In the genomic region with DNA sequence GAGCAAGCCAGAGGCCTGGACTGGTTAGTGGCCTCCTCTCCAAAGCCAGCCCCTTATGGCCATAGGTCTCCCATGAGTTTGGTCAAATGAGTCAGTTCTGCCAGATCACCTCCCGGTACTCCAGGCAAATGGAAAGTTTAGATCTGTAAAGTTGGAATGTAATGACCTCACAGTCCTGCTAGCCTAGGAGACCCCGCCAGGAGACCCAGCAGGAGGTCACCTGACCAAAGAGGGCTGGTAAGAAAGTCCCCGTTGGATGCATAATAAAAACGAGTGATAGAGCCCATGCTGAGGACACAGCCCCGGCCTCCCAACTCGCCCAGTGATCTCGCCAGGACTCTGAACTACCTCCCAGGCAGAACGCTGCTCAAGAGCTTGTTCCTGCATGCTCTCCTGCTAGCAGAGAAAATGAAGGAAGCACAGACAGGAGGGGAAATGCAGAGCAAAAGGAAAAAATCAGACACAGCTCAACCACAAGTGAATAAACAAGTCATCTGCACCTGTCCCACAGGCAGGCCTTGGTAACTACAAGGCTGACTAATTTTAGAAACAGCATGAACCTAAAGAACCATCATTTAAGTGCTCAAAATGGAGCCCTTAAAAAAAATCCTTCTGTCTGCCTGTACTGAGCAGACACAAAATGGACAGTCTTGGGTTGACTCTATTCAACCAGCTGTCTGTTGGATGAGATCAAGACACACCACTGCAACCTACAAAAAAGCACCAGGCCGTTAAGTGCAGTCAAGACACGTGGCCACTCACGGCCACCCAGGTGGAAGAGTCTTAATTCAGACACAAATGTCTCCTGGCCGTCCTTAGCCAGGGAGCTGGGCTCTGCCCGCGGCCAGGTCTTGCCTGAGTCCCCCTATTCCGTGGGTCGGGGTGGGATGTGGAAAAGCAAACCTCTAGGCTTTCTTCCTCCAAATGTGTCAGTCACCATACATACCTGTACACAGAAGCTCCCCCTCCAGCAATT, we compare ENCODE assay signal across 8 cellular contexts. TPM values are rescaled to one million over a fixed set of nuclear protein-coding genes. Genes with fewer than 3 reads are reported as not detected.
A peak's percentile ranks its signal among the peaks of the same experiment; 100 is the strongest.
DNase-seq lines count a peak whose midpoint lies in the region; ATAC-seq, FAIRE-seq and TF ChIP-seq lines count a peak whose summit lies in the region.

No MANE protein-coding gene starts in this region.

- no peak for TF ChIP-seq POLR2A in H54 (IDR thresholded peaks at IDR 0.05; ENCODE audit: low read depth, low read length)
- no peak for TF ChIP-seq POLR2A in Peyer's patch (IDR thresholded peaks at IDR 0.05)
- no peak for TF ChIP-seq POLR2A in upper lobe of left lung (IDR thresholded peaks at IDR 0.05)

- 67 to 74% methylated on average over 16 of the region's 16 CpGs for WGBS in upper lobe of left lung, 2 donors

- peaks cover 0 to 14% (median 2%) of the 10 kb centered on the region in 4 donors for H3K4me1 ChIP-seq in Peyer's patch
- H3K4me1 ChIP-seq in upper lobe of left lung = peaks cover 0 to 9% (median 4%) of the 10 kb centered on the region in 4 donors

- H3K36me3 ChIP-seq in Peyer's patch (peaks cover 0 to 15% (median 0%) of the 10 kb centered on the region in 3 donors), upper lobe of left lung (peaks cover 0 to 3% (median 0%) of the 10 kb centered on the region in 4 donors)

- FAIRE-seq in H54 (lab: Jason Lieb, UNC) = no peak

- peak overlapping the region; percentile 33 to 66 (median 59) for H3K27ac ChIP-seq in Peyer's patch
- H3K27ac ChIP-seq in upper lobe of left lung = no peak overlapping the region

- H3K9me3 ChIP-seq in Peyer's patch (no peaks in the 10 kb centered on the region), upper lobe of left lung (no peaks in the 10 kb centered on the region)

- no peak overlapping the region for H3K4me3 ChIP-seq in Peyer's patch
- no peak overlapping the region for H3K4me3 ChIP-seq in skeletal muscle cell (ENCODE audit: low read depth, low read length)
- no peak overlapping the region for H3K4me3 ChIP-seq in upper lobe of left lung

- TF ChIP-seq CTCF in Peyer's patch (IDR thresholded peaks at IDR 0.05) (peak in 3 of 6 experiments; percentile 4 to 28 (median 10)), upper lobe of left lung (IDR thresholded peaks at IDR 0.05) (peak in 1 of 6 experiments; percentile 5)

- DNase-seq in H54 (ENCODE audit: insufficient read length, low spot score) (peak; percentile 48), Peyer's patch (peak in 1 of 3 donors; percentile 31), skeletal muscle cell (ENCODE audit: low read depth) (peak; percentile 29), upper lobe of left lung (no peak), OCI-M2 (lab: John Stamatoyannopoulos, UW; ENCODE audit: unreplicated experiment) (no peak)

- H3K27me3 ChIP-seq in Peyer's patch (no peaks in the 10 kb centered on the region), upper lobe of left lung (no peaks in the 10 kb centered on the region)

- peak; percentile 33 for ATAC-seq in esophagus mucosa
- no peak for ATAC-seq in HG03159 (IDR thresholded peaks at IDR 0.05; ENCODE audit: unreplicated experiment)
- ATAC-seq in upper lobe of left lung (ENCODE audit: low FRiP score in 2 of 2) = no peak
- ATAC-seq in HG03571 (IDR thresholded peaks at IDR 0.05; ENCODE audit: unreplicated experiment) = no peak

- TF ChIP-seq EP300 in upper lobe of left lung (IDR thresholded peaks at IDR 0.05) = no peak

RNA-seq across cellular contexts. Expression of gene CDIP1, which starts 9.2 kb away (rescaled TPM):
- total RNA-seq in Peyer's patch (10 to 100 TPM; 21.5 to 45.0 (median 39.0) TPM), esophagus mucosa (18.9 TPM), upper lobe of left lung (10 to 100 TPM in 5 of 6 donors, 1 to 10 TPM in 1; 7.3 to 27.0 (median 21.9) TPM)

RNA-seq across cellular contexts. Expression of gene C16orf96, which starts 26.8 kb away (rescaled TPM):
- total RNA-seq in Peyer's patch (not detected), esophagus mucosa (0.04 TPM), upper lobe of left lung (1 to 10 TPM in 1 of 6 donors, under 1 TPM in 4, not detected in 1; 0.24 to 1.0 (median 0.46) TPM)

RNA-seq across cellular contexts. Expression of gene HMOX2, which starts 53.2 kb away (rescaled TPM):
- total RNA-seq in Peyer's patch = 10 to 100 TPM; 37.1 to 64.8 (median 61.1) TPM
- total RNA-seq in esophagus mucosa = 46.6 TPM
- total RNA-seq in upper lobe of left lung = 10 to 100 TPM; 22.0 to 93.9 (median 53.8) TPM

RNA-seq across cellular contexts. Expression of gene NMRAL1, which starts 54.9 kb away (rescaled TPM):
- 10 to 100 TPM; 41.5 to 74.5 (median 58.1) TPM for total RNA-seq in Peyer's patch
- total RNA-seq in esophagus mucosa = 35.2 TPM
- total RNA-seq in upper lobe of left lung = 10 to 100 TPM; 34.4 to 80.7 (median 43.3) TPM

Comparison
In these comparisons a context has a peak if more than half of its experiments do, and no peak if none do; other contexts are left out.
1. DNase-seq: peak in H54 (single experiment) and skeletal muscle cell (single experiment); none in upper lobe of left lung (0 of 2) and OCI-M2 (single experiment).
2. H3K27ac ChIP-seq: peak in Peyer's patch (4 of 4); none in upper lobe of left lung (0 of 4).